25 cellular contexts compared by ENCODE assay signal in the genomic region with DNA sequence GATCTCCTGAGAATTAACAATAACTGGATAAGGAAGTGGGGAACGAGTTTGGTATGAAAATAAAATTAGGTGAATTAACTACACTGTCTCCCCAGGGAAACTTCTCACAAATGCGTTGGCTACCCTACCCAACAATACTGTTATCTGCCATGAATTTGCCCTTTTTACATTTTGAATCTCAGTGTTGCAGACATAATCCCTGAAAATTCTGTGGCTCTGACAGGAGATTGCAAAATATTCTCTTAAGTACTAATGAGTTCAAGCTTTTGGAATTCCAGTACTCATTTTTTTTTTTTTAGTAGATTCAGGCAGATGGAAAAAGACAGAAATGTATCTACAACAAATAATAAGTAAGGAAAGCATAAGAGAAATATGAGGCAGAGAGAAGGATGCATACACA.
DNase-seq lines count a peak whose midpoint lies in the region; ATAC-seq and TF ChIP-seq lines count a peak whose summit lies in the region.
"Had no signal": no experiment of that assay in that cellular context is flagged by ENCODE, and none has a peak within 500 bp of the region (broad histone marks: within the 10 kb centered on the region; RNA-seq: fewer than 3 reads in every experiment).

No MANE protein-coding gene starts in this region.

- H2AFZ ChIP-seq in smooth muscle cell (ENCODE audit: low read depth): no peak overlapping the region

- 39 to 43% methylated on average over 2 of the region's 2 CpGs for WGBS in heart right ventricle, 2 donors
- 45% methylated on average over 2 of the region's 2 CpGs for WGBS in smooth muscle cell (ENCODE audit: low lambda C conversion rate)

- DNase-seq in Right ventricle myocardium superior (no peak), heart right ventricle (no peak), amniotic stem cell (lab: John Stamatoyannopoulos, UW) (peak; percentile 1), fibroblast of pulmonary artery (ENCODE audit: low read depth) (peak; percentile 13), smooth muscle cell (lab: John Stamatoyannopoulos, UW; ENCODE audit: unreplicated experiment) (no peak), NCI-H526 treated with DMSO at 0.1 percent for 48 hours (lab: John Stamatoyannopoulos, UW) (no peak), NCI-H1092 treated with DMSO at 0.1 percent for 48 hours (lab: John Stamatoyannopoulos, UW) (no peak)
- no peak for DNase-seq in stimulated activated naive CD4-positive, alpha-beta T cell treated with Interleukin-2 at 50 U/mL for 16 hours (lab: John Stamatoyannopoulos, UW)
- DNase-seq: activated CD4-positive, alpha-beta T cell treated with anti-CD3 and anti-CD28 coated beads for 36 hours; activated CD8-positive, alpha-beta T cell treated with anti-CD3 and anti-CD28 coated beads, Interleukin-2, amount 10 ng/mL, durations not matched to agents 7 days and 5 days; BE2C; DMS153; hypothalamus; mesendoderm; NCI-H1436 treated with DMSO at 0.1 percent for 48 hours; NCI-H2107; NCI-H774; small intestine; stimulated activated CD4-positive, alpha-beta T cell treated with anti-CD3 and anti-CD28 coated beads, Interleukin-2, amount 100 ng/mL, for 24 hours; transverse colon had no signal

- H3K4me3 ChIP-seq in heart right ventricle (no peak overlapping the region), fibroblast of pulmonary artery (replicated peaks; ENCODE audit: low read depth, low read length) (no peak overlapping the region), smooth muscle cell (no peak overlapping the region)
- H3K4me3 ChIP-seq: gastroesophageal sphincter, transverse colon had no signal

- H3K9ac ChIP-seq in smooth muscle cell (ENCODE audit: low read depth): no peak overlapping the region
- H3K9ac ChIP-seq: KMS-11 had no signal

- H3K27me3 ChIP-seq in heart right ventricle (no peaks in the 10 kb centered on the region), smooth muscle cell (ENCODE audit: low read depth) (no peaks in the 10 kb centered on the region)
- H3K27me3 ChIP-seq: BE2C, gastroesophageal sphincter, transverse colon had no signal

- no peaks in the 10 kb centered on the region for H3K9me3 ChIP-seq in heart right ventricle
- no peaks in the 10 kb centered on the region for H3K9me3 ChIP-seq in smooth muscle cell (replicated peaks; ENCODE audit: low read depth)
- H3K9me3 ChIP-seq: BE2C, gastroesophageal sphincter, transverse colon had no signal

- H3K27ac ChIP-seq in heart right ventricle (no peak overlapping the region), smooth muscle cell (ENCODE audit: low read depth) (peak overlapping the region; percentile 3)
- H3K27ac ChIP-seq: epithelial cell of prostate, gastroesophageal sphincter, KMS-11, transverse colon had no signal

- no peaks in the 10 kb centered on the region for H3K4me1 ChIP-seq in heart right ventricle
- no peaks in the 10 kb centered on the region for H3K4me1 ChIP-seq in smooth muscle cell (ENCODE audit: low read depth)
- H3K4me1 ChIP-seq: gastroesophageal sphincter, transverse colon had no signal

- TF ChIP-seq CTCF in heart right ventricle (IDR thresholded peaks at IDR 0.05): no peak
- no peak for TF ChIP-seq CTCF in fibroblast of pulmonary artery (IDR thresholded peaks at IDR 0.05; ENCODE audit: low read length, missing control alignments)
- TF ChIP-seq CTCF in smooth muscle cell (IDR thresholded peaks at IDR 0.05; ENCODE audit: borderline replicate concordance, insufficient read depth, poor library complexity, severe bottlenecking): no peak

- H3K36me3 ChIP-seq in heart right ventricle: no peaks in the 10 kb centered on the region
- H3K36me3 ChIP-seq in smooth muscle cell (ENCODE audit: low read depth): no peaks in the 10 kb centered on the region
- H3K36me3 ChIP-seq: BE2C, gastroesophageal sphincter, transverse colon had no signal

- peak overlapping the region; percentile 16 for H3K4me2 ChIP-seq in smooth muscle cell
- H3K4me2 ChIP-seq: KMS-11 had no signal

- intact Hi-C loops in Right ventricle myocardium superior (cut with DNase I): no loop called here
- intact Hi-C loops in heart right ventricle (cut with DNase I): no loop called here

- H4K20me1 ChIP-seq in smooth muscle cell (ENCODE audit: low read depth): no peaks in the 10 kb centered on the region

- no peaks in the 10 kb centered on the region for H3K79me2 ChIP-seq in smooth muscle cell (ENCODE audit: low read depth)

- peak; percentile 29 for ATAC-seq in Right ventricle myocardium superior (ENCODE audit: poor library complexity)
- no peak for ATAC-seq in heart right ventricle
- ATAC-seq: activated CD4-positive, alpha-beta T cell treated with anti-CD3 and anti-CD28 coated beads for 36 hours; activated CD8-positive, alpha-beta T cell treated with anti-CD3 and anti-CD28 coated beads, Interleukin-2, amount 10 ng/mL, durations not matched to agents 7 days and 5 days; gastroesophageal sphincter; HCT116; left lobe of liver had no signal

- no peaks in the 10 kb centered on the region for H3F3A ChIP-seq in smooth muscle cell (ENCODE audit: low read depth)

Comparison
In these comparisons a context has a peak if more than half of its experiments do, and no peak if none do; other contexts are left out.
1. DNase-seq: peak in amniotic stem cell (single experiment) and fibroblast of pulmonary artery (single experiment); none in Right ventricle myocardium superior (single experiment), heart right ventricle (0 of 2), smooth muscle cell (single experiment), NCI-H526 treated with DMSO at 0.1 percent for 48 hours (single experiment), NCI-H1092 treated with DMSO at 0.1 percent for 48 hours (single experiment) and stimulated activated naive CD4-positive, alpha-beta T cell treated with Interleukin-2 at 50 U/mL for 16 hours (single experiment).